ENCODE assay signal across 8 cellular contexts in the genomic region with DNA sequence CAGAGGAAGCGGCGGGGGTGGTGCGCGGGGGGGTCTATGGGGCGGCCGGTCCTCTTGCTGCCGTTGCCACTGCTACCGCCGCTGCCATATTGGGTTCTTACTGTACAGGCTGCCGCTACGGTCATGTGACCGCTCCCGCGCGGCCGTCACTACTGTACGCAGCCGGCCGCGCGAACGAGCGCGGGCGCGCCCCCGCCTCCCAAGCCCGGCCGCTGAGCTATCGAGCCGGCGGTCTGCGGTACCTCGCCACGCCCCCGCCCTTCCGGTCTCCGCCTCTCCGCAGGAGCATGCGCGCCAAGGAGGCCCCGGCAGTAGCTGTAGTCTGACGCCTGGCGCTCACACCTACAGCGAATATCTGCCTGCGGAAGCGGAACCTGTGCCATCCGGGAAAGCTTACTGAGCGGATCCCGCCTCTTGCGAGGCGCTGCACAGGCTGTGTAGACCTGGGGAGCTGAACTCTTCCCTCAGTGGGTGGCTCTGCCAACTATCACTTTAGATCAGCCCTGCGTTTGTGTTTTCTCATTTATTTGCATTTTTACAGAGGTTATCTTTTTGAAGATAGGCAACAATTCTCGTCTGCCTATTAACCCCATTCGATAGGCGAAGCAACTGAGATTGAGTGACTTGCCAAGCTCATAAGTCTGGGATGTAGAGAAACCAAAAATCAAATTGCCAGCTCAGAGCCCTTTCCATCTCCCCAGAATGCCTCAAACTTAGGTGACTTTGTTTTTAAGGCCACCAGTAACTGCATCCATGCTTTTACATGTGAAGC. TPM values are rescaled to one million over a fixed set of nuclear protein-coding genes. Genes with fewer than 3 reads are reported as not detected.
A peak's percentile ranks its signal among the peaks of the same experiment; 100 is the strongest.
DNase-seq lines count a peak whose midpoint lies in the region; FAIRE-seq and TF ChIP-seq lines count a peak whose summit lies in the region.

A gene (minus strand): TSS at position 127 of the 772 bp plus-strand sequence. CDS start 265 bp downstream, outside the sequence.

- no peak within 1 kb of the TSS for H4K8ac ChIP-seq in neuronal stem cell (ENCODE audit: low read depth, low read length)

- no peak within 1 kb of the TSS for H2BK15ac ChIP-seq in neuronal stem cell (ENCODE audit: low read length)

- peak within 1 kb of the TSS; percentile 92 for H3K18ac ChIP-seq in neuronal stem cell (ENCODE audit: low read length)

- no peak within 1 kb of the TSS for H2BK120ac ChIP-seq in neuronal stem cell (ENCODE audit: low read depth, low read length)

- peaks cover 0 to 7% of the 10 kb centered on the region in 2 donors for H3K4me1 ChIP-seq in neuronal stem cell (ENCODE audit: control insufficient read depth in 2 of 2, insufficient read depth in 1 of 2, low read depth in 1 of 2, low read length in 2 of 2)

- DNase-seq in GF-D8 (lab: John Stamatoyannopoulos, UW) (peak; percentile 94), HEK293T (ENCODE audit: extremely low spot score) (peak; percentile 97), MV-4-11 (lab: John Stamatoyannopoulos, UW) (peak; percentile 98), SK-MEL-5 (ENCODE audit: low read depth, low spot score) (peak; percentile 99), frontal cortex (ENCODE audit: low spot score in 2 of 2) (peak; percentile 87 to 89), neuronal stem cell (ENCODE audit: low spot score) (peak; percentile 86)
- peak; percentile 98 for DNase-seq in activated naive CD4-positive, alpha-beta T cell treated with Interleukin-2 at 50 U/mL for 16 hours

- H3K79me1 ChIP-seq in neuronal stem cell (ENCODE audit: low read depth, low read length) = peaks cover 1% of the 10 kb centered on the region

- H3K27me3 ChIP-seq in neuronal stem cell (ENCODE audit: control insufficient read depth in 3 of 3, insufficient read depth in 3 of 3, low read depth in 1 of 3, low read length in 3 of 3) = no peaks in the 10 kb centered on the region

- no CpG with 5 or more reads among the region's 56 CpGs for WGBS in neuronal stem cell (ENCODE audit: extremely low coverage in 2 of 2, insufficient read length in 2 of 2, insufficient replicate concordance in 1 of 2), 2 donors

- in situ Hi-C loops in SK-MEL-5 (cut with HindIII; ENCODE audit: low pct_unique_long_range_greater_than_20kb, low sequenced_read_pairs) = no loop called here

- H3K4me3 ChIP-seq in neuronal stem cell (ENCODE audit: low read length in 2 of 2) = peak within 1 kb of the TSS; percentile 99

- POLR2A ChIA-PET in HEK293T (lab: Yijun Ruan, JAX) = interaction anchor here (0.6 to 1.6 kb wide), 22 partner anchors 9 to 365 kb away, joined by 3 to 20 read pairs (median 4); no protein-coding TSS in a partner anchor

- CTCF ChIA-PET in HEK293T (lab: Yijun Ruan, JAX) = no interaction called here

- peak within 1 kb of the TSS; percentile 75 for H3K4me2 ChIP-seq in neuronal stem cell (ENCODE audit: insufficient read depth, low read length, poor library complexity, severe bottlenecking)

- FAIRE-seq in frontal cortex (lab: Jason Lieb, UNC) = no peak

- H3K27ac ChIP-seq in neuronal stem cell (replicated peaks; ENCODE audit: low read length) = peak within 1 kb of the TSS; percentile 70

- H3K9ac ChIP-seq in neuronal stem cell (ENCODE audit: low read depth, low read length, poor library complexity) = peak within 1 kb of the TSS; percentile 96

- no peak within 1 kb of the TSS for H3K4ac ChIP-seq in neuronal stem cell (ENCODE audit: low read length)

- peak within 1 kb of the TSS; percentile 44 for H2BK5ac ChIP-seq in neuronal stem cell (ENCODE audit: low read length)

- peak within 1 kb of the TSS; percentile 85 for H2AFZ ChIP-seq in neuronal stem cell (ENCODE audit: low read length)

- H3K9me3 ChIP-seq in neuronal stem cell (replicated peaks in 1 of 2; ENCODE audit: control insufficient read depth in 2 of 2, insufficient read depth in 1 of 2, low read depth in 1 of 2, low read length in 2 of 2) = no peaks in the 10 kb centered on the region

- peak within 1 kb of the TSS; percentile 80 for H2AK5ac ChIP-seq in neuronal stem cell (ENCODE audit: low read depth, low read length)

- H3K14ac ChIP-seq in neuronal stem cell (ENCODE audit: low read length) = peak within 1 kb of the TSS; percentile 59

- TF ChIP-seq CTCF in subcutaneous adipose tissue (IDR thresholded peaks at IDR 0.05; ENCODE audit: low read depth) = no peak

- H2BK12ac ChIP-seq in neuronal stem cell (ENCODE audit: low read length) = no peak within 1 kb of the TSS

- H3K36me3 ChIP-seq in neuronal stem cell (replicated peaks in 1 of 2; ENCODE audit: control insufficient read depth in 2 of 2, insufficient read depth in 2 of 2, low read length in 2 of 2) = peaks cover 0 to 18% of the 10 kb centered on the region in 2 donors

- peak within 1 kb of the TSS; percentile 85 for H3K23ac ChIP-seq in neuronal stem cell (ENCODE audit: low read depth, low read length, poor library complexity)

- no peak within 1 kb of the TSS for H4K91ac ChIP-seq in neuronal stem cell (ENCODE audit: low read depth, low read length, poor library complexity)

TF ChIP-seq in HEK293T, 16 proteins besides CTCF, POLR2A, EP300 and RAD21:
- TF ChIP-seq ELF4 (IDR thresholded peaks at IDR 0.05) = 0 out of 2 replicates have a peak, but pooled peaks have one; percentile 10
- TF ChIP-seq SP1 (IDR thresholded peaks at IDR 0.05) = no peak
- TF ChIP-seq LEF1 (IDR thresholded peaks at IDR 0.05; ENCODE audit: borderline replicate concordance) = no peak
- TF ChIP-seq FOXA1 (IDR thresholded peaks at IDR 0.05) = no peak
- TF ChIP-seq HDGF (IDR thresholded peaks at IDR 0.05; ENCODE audit: borderline replicate concordance) = no peak
- TF ChIP-seq NFRKB (IDR thresholded peaks at IDR 0.05) = no peak
- TF ChIP-seq L3MBTL2 (conservative IDR thresholded peaks at IDR 0.05) = peak; percentile 88
- no peak for TF ChIP-seq CTBP1 (IDR thresholded peaks at IDR 0.05; ENCODE audit: borderline replicate concordance)
TF ChIP-seq in HEK293T: peak in this region for 2.

RNA-seq across cellular contexts. Expression of the gene that starts here (rescaled TPM):
- 19.9 and 24.8 TPM in 2 replicates for total RNA-seq in SK-MEL-5 (2014; rRNA removed; shearing (Covaris generic))
- 19.4 and 25.8 TPM in 2 replicates for polyA plus RNA-seq in SK-MEL-5 (2015; cell fraction: cytosol; rRNA removed)
- polyA plus RNA-seq in SK-MEL-5 (2015; cell fraction: nucleus; rRNA removed) = 18.9 and 22.2 TPM in 2 replicates
- total RNA-seq in frontal cortex = 3.3 TPM
- polyA plus RNA-seq in neuronal stem cell (2013, experiment 1 of 2) = 6.0 TPM
- 6.6 TPM for polyA plus RNA-seq in neuronal stem cell (2013, experiment 2 of 2)
- total RNA-seq in subcutaneous adipose tissue = 10 to 100 TPM; 17.0 to 23.5 (median 18.9) TPM

Comparison
In these comparisons a context has a peak if more than half of its experiments do, and no peak if none do; other contexts are left out.
1. Peak in every context shown above with its lines: DNase-seq, H3K4me3 ChIP-seq and H3K27ac ChIP-seq.